7 cellular contexts compared by ENCODE assay signal in genomic region chr6:30814137-30815084, GRCh38.
DNase-seq lines count a peak whose midpoint lies in the region; ATAC-seq and TF ChIP-seq lines count a peak whose summit lies in the region.

No MANE protein-coding gene starts in this region.

- H3K4me3 Mint-ChIP-seq in activated CD4-positive, alpha-beta memory T cell treated with anti-CD3 and anti-CD28 coated beads for 36 hours: peak overlapping the region; percentile 22

- H3K27ac ChIP-seq in gastroesophageal sphincter: no peak overlapping the region

- no peak for ATAC-seq in gastroesophageal sphincter
- ATAC-seq in GM18505 (IDR thresholded peaks at IDR 0.05; ENCODE audit: unreplicated experiment): no peak

- TF ChIP-seq POLR2A in gastroesophageal sphincter (IDR thresholded peaks at IDR 0.05): no peak
- TF ChIP-seq POLR2A in GM18505 (IDR thresholded peaks at IDR 0.05; ENCODE audit: borderline replicate concordance, extremely low read depth, insufficient read depth, insufficient read length): no peak

- H3K27me3 Mint-ChIP-seq in activated CD4-positive, alpha-beta memory T cell treated with anti-CD3 and anti-CD28 coated beads for 36 hours: no peaks in the 10 kb centered on the region

- H3K9me3 Mint-ChIP-seq in activated CD4-positive, alpha-beta memory T cell treated with anti-CD3 and anti-CD28 coated beads for 36 hours: peaks cover 17% of the 10 kb centered on the region

- CTCF ChIA-PET in activated CD4-positive, alpha-beta memory T cell treated with anti-CD3 and anti-CD28 coated beads for 36 hours (lab: Charles Lee): interaction anchor here (0.8 to 5.3 kb wide), 2 partner anchors 6 to 78 kb away, joined by 4 to 34 read pairs; no protein-coding TSS in a partner anchor

- no peak for TF ChIP-seq EP300 in gastroesophageal sphincter (IDR thresholded peaks at IDR 0.05)

- DNase-seq in MG63 (peak; percentile 81), fibroblast of gingiva (ENCODE audit: low read depth) (peak; percentile 24), NCI-H1436 treated with DMSO at 0.1 percent for 48 hours (lab: John Stamatoyannopoulos, UW) (no peak)
- DNase-seq in activated CD4-positive, alpha-beta memory T cell treated with anti-CD3 and anti-CD28 coated beads for 36 hours: peak; percentile 78
- DNase-seq in stimulated activated CD4-positive, alpha-beta T cell treated with anti-CD3 and anti-CD28 coated beads, TNF-alpha, amount 100 ng/mL, for 24 hours (ENCODE audit: low read depth in 3 of 3): peak in 2 of 3 experiments; percentile 60 to 63

- H3K4me3 ChIP-seq in MG63 (no peak overlapping the region), gastroesophageal sphincter (no peak overlapping the region)

- POLR2A ChIA-PET in activated CD4-positive, alpha-beta memory T cell treated with anti-CD3 and anti-CD28 coated beads for 36 hours (lab: Charles Lee): interaction anchor here (0.9 to 4.4 kb wide), 7 partner anchors 70 to 201 kb away, joined by 3 to 31 read pairs (median 4); partner anchors contain the start of genes FLOT1 and IER3

- no peaks in the 10 kb centered on the region for H3K4me1 ChIP-seq in gastroesophageal sphincter

- no peaks in the 10 kb centered on the region for H3K9me3 ChIP-seq in MG63
- H3K9me3 ChIP-seq in gastroesophageal sphincter: no peaks in the 10 kb centered on the region

- H3K27me3 ChIP-seq in MG63 (no peaks in the 10 kb centered on the region), gastroesophageal sphincter (no peaks in the 10 kb centered on the region)

- TF ChIP-seq CTCF in gastroesophageal sphincter (IDR thresholded peaks at IDR 0.05): no peak

- H3K36me3 ChIP-seq in MG63 (no peaks in the 10 kb centered on the region), gastroesophageal sphincter (no peaks in the 10 kb centered on the region)

- WGBS in gastroesophageal sphincter (ENCODE audit: low coverage in 1 of 2), 2 donors: 66 to 75% methylated on average over 4 to 11 of the region's 11 CpGs

- H3K36me3 Mint-ChIP-seq in activated CD4-positive, alpha-beta memory T cell treated with anti-CD3 and anti-CD28 coated beads for 36 hours: peaks cover 22% of the 10 kb centered on the region

- peak overlapping the region; percentile 91 for H3K27ac Mint-ChIP-seq in activated CD4-positive, alpha-beta memory T cell treated with anti-CD3 and anti-CD28 coated beads for 36 hours

- intact Hi-C loops in activated CD4-positive, alpha-beta memory T cell treated with anti-CD3 and anti-CD28 coated beads for 36 hours (cut with micrococcal nuclease): loop anchor here (1.0 to 10.0 kb wide), 4 partner anchors 72 to 750 kb away; partner anchors contain the start of genes FLOT1, MRPS18B and PPP1R10

- peaks cover 94% of the 10 kb centered on the region for H3K4me1 Mint-ChIP-seq in activated CD4-positive, alpha-beta memory T cell treated with anti-CD3 and anti-CD28 coated beads for 36 hours (ENCODE audit: low read depth)
